Comparison of ENCODE assay signal across 1 cellular context in genomic region chr6:7917729-7918128, GRCh38.
A peak's percentile ranks its signal among the peaks of the same experiment; 100 is the strongest.
TF ChIP-seq lines count a peak whose summit lies in the region.

No MANE protein-coding gene starts in this region.

TF ChIP-seq in HepG2, 621 proteins besides CTCF, POLR2A, EP300 and RAD21 (continued from another document and continues in another):
- TF ChIP-seq, protein P1, sequence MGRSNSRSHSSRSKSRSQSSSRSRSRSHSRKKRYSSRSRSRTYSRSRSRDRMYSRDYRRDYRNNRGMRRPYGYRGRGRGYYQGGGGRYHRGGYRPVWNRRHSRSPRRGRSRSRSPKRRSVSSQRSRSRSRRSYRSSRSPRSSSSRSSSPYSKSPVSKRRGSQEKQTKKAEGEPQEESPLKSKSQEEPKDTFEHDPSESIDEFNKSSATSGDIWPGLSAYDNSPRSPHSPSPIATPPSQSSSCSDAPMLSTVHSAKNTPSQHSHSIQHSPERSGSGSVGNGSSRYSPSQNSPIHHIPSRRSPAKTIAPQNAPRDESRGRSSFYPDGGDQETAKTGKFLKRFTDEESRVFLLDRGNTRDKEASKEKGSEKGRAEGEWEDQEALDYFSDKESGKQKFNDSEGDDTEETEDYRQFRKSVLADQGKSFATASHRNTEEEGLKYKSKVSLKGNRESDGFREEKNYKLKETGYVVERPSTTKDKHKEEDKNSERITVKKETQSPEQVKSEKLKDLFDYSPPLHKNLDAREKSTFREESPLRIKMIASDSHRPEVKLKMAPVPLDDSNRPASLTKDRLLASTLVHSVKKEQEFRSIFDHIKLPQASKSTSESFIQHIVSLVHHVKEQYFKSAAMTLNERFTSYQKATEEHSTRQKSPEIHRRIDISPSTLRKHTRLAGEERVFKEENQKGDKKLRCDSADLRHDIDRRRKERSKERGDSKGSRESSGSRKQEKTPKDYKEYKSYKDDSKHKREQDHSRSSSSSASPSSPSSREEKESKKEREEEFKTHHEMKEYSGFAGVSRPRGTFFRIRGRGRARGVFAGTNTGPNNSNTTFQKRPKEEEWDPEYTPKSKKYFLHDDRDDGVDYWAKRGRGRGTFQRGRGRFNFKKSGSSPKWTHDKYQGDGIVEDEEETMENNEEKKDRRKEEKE (IDR thresholded peaks at IDR 0.05), result no peak
- TF ChIP-seq ZBTB26 (CRISPR knock-in tag; IDR thresholded peaks at IDR 0.05; ENCODE audit: borderline replicate concordance), result no peak
- no peak for TF ChIP-seq AFF4 (CRISPR knock-in tag; IDR thresholded peaks at IDR 0.05)
- TF ChIP-seq PHF20 (CRISPR knock-in tag; IDR thresholded peaks at IDR 0.05), result no peak
- TF ChIP-seq KDM2A (CRISPR knock-in tag; IDR thresholded peaks at IDR 0.05; ENCODE audit: borderline replicate concordance, low read depth), result peak; percentile 29; the same call in 1 of the 2 replicates
- TF ChIP-seq ZNF335 (CRISPR knock-in tag; IDR thresholded peaks at IDR 0.05), result no peak
- TF ChIP-seq ARHGAP35 (CRISPR knock-in tag; IDR thresholded peaks at IDR 0.05; ENCODE audit: borderline replicate concordance), result no peak
- no peak for TF ChIP-seq ZNF644 (CRISPR knock-in tag; IDR thresholded peaks at IDR 0.05; ENCODE audit: low read depth)
- TF ChIP-seq IRF9 (CRISPR knock-in tag; IDR thresholded peaks at IDR 0.05; ENCODE audit: borderline replicate concordance), result no peak
- TF ChIP-seq ZNF552 (CRISPR knock-in tag; IDR thresholded peaks at IDR 0.05; ENCODE audit: borderline replicate concordance), result no peak
- no peak for TF ChIP-seq GPBP1L1 (CRISPR knock-in tag; IDR thresholded peaks at IDR 0.05)
- TF ChIP-seq E2F1 (CRISPR knock-in tag; IDR thresholded peaks at IDR 0.05), result no peak
- TF ChIP-seq PBX3 (CRISPR knock-in tag; IDR thresholded peaks at IDR 0.05; ENCODE audit: borderline replicate concordance), result no peak
- peak; percentile 67 for TF ChIP-seq GATAD2A (CRISPR knock-in tag; IDR thresholded peaks at IDR 0.05)
- TF ChIP-seq, protein P2, sequence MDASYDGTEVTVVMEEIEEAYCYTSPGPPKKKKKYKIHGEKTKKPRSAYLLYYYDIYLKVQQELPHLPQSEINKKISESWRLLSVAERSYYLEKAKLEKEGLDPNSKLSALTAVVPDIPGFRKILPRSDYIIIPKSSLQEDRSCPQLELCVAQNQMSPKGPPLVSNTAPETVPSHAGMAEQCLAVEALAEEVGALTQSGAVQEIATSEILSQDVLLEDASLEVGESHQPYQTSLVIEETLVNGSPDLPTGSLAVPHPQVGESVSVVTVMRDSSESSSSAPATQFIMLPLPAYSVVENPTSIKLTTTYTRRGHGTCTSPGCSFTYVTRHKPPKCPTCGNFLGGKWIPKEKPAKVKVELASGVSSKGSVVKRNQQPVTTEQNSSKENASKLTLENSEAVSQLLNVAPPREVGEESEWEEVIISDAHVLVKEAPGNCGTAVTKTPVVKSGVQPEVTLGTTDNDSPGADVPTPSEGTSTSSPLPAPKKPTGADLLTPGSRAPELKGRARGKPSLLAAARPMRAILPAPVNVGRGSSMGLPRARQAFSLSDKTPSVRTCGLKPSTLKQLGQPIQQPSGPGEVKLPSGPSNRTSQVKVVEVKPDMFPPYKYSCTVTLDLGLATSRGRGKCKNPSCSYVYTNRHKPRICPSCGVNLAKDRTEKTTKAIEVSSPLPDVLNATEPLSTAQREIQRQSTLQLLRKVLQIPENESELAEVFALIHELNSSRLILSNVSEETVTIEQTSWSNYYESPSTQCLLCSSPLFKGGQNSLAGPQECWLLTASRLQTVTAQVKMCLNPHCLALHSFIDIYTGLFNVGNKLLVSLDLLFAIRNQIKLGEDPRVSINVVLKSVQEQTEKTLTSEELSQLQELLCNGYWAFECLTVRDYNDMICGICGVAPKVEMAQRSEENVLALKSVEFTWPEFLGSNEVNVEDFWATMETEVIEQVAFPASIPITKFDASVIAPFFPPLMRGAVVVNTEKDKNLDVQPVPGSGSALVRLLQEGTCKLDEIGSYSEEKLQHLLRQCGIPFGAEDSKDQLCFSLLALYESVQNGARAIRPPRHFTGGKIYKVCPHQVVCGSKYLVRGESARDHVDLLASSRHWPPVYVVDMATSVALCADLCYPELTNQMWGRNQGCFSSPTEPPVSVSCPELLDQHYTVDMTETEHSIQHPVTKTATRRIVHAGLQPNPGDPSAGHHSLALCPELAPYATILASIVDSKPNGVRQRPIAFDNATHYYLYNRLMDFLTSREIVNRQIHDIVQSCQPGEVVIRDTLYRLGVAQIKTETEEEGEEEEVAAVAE (CRISPR knock-in tag; IDR thresholded peaks at IDR 0.05; ENCODE audit: borderline replicate concordance), result no peak
- TF ChIP-seq MXI1 (IDR thresholded peaks at IDR 0.05; ENCODE audit: borderline replicate concordance, low read depth, low read length), result no peak
- no peak for TF ChIP-seq KLF15 (CRISPR knock-in tag; IDR thresholded peaks at IDR 0.05; ENCODE audit: borderline replicate concordance)
- TF ChIP-seq ZNF263 (CRISPR knock-in tag; IDR thresholded peaks at IDR 0.05), result 0 out of 2 replicates have a peak, but pooled peaks have one; percentile 17
- no peak for TF ChIP-seq TGIF2 (CRISPR knock-in tag; IDR thresholded peaks at IDR 0.05)
- no peak for TF ChIP-seq ZNF883 (CRISPR knock-in tag; IDR thresholded peaks at IDR 0.05; ENCODE audit: not compliant biosample characterization)
- no peak for TF ChIP-seq NFYB (CRISPR knock-in tag; IDR thresholded peaks at IDR 0.05)
- TF ChIP-seq ZNF704 (CRISPR knock-in tag; IDR thresholded peaks at IDR 0.05; ENCODE audit: borderline replicate concordance), result no peak
- no peak for TF ChIP-seq SMAD9 (CRISPR knock-in tag; IDR thresholded peaks at IDR 0.05)
- TF ChIP-seq HNF4A (CRISPR knock-in tag; IDR thresholded peaks at IDR 0.05), result peak; percentile 51; the same call in 1 of the 2 replicates
- no peak for TF ChIP-seq ZNF282 (IDR thresholded peaks at IDR 0.05; ENCODE audit: partially characterized antibody)
- TF ChIP-seq NFKB2 (CRISPR knock-in tag; IDR thresholded peaks at IDR 0.05; ENCODE audit: borderline replicate concordance), result no peak
- no peak for TF ChIP-seq RFX3 (CRISPR knock-in tag; IDR thresholded peaks at IDR 0.05)
- no peak for TF ChIP-seq CAMTA2 (CRISPR knock-in tag; IDR thresholded peaks at IDR 0.05; ENCODE audit: borderline replicate concordance)
- TF ChIP-seq ARID3A (IDR thresholded peaks at IDR 0.05; ENCODE audit: low read depth, low read length), result no peak
- TF ChIP-seq ZBTB37 (CRISPR knock-in tag; IDR thresholded peaks at IDR 0.05), result no peak
- TF ChIP-seq FOXK2 (IDR thresholded peaks at IDR 0.05), result no peak
- no peak for TF ChIP-seq ZNF772 (CRISPR knock-in tag; IDR thresholded peaks at IDR 0.05)
- TF ChIP-seq CENPT (CRISPR knock-in tag; IDR thresholded peaks at IDR 0.05; ENCODE audit: low read depth), result no peak
- TF ChIP-seq SALL1 (CRISPR knock-in tag; IDR thresholded peaks at IDR 0.05), result peak; percentile 70; the same call in 1 of the 2 replicates
- TF ChIP-seq AGO2 (optimal IDR thresholded peaks at IDR 0.05; ENCODE audit: low read depth, low read length), result no peak
